Comparison of ENCODE assay signal across 8 cellular contexts in genomic region chr12:120581998-120582397, GRCh38. TPM values are rescaled to one million over a fixed set of nuclear protein-coding genes. Genes with fewer than 3 reads are reported as not detected.
DNase-seq lines count a peak whose midpoint lies in the region; ATAC-seq and TF ChIP-seq lines count a peak whose summit lies in the region.

No MANE protein-coding gene starts in this region.

- ATAC-seq in GM21717 (IDR thresholded peaks at IDR 0.05; ENCODE audit: unreplicated experiment) = no peak
- ATAC-seq in GM18909 (IDR thresholded peaks at IDR 0.05; ENCODE audit: poor library complexity, unreplicated experiment) = no peak

- peaks cover 8% of the 10 kb centered on the region for H3K36me3 ChIP-seq in rectal smooth muscle tissue (ENCODE audit: control insufficient read depth, insufficient read depth, low read length)

- H3K27me3 ChIP-seq in rectal smooth muscle tissue (ENCODE audit: control insufficient read depth, insufficient read depth, low read length) = no peaks in the 10 kb centered on the region

- TF ChIP-seq CTCF in GM12865 (IDR thresholded peaks at IDR 0.05; ENCODE audit: insufficient read depth, low read depth, low read length, missing control alignments) = no peak

- H3K27ac ChIP-seq in epithelial cell of prostate = peak overlapping the region; percentile 49
- no peak overlapping the region for H3K27ac ChIP-seq in rectal smooth muscle tissue (ENCODE audit: low read depth, low read length)

- H3K9ac ChIP-seq in rectal smooth muscle tissue (ENCODE audit: low read length) = no peak overlapping the region

- peak overlapping the region; percentile 69 for H3K4me3 ChIP-seq in GM12865 (ENCODE audit: low read depth, low read length)
- peak overlapping the region; percentile 70 for H3K4me3 ChIP-seq in rectal smooth muscle tissue (ENCODE audit: low read length)

- DNase-seq in GM12865 (ENCODE audit: low read depth) (no peak), RPMI7951 (ENCODE audit: low read depth) (peak; percentile 24), epithelial cell of prostate (ENCODE audit: low read depth, low spot score) (no peak), posterior vena cava (ENCODE audit: low spot score) (no peak), AML-193 (lab: John Stamatoyannopoulos, UW) (no peak)

- peaks cover 3% of the 10 kb centered on the region for H3K4me1 ChIP-seq in rectal smooth muscle tissue (ENCODE audit: control insufficient read depth, insufficient read depth, low read length)

- intact Hi-C loops in posterior vena cava (cut with DNase I) = loop anchor here (5.0 kb wide), 4 partner anchors 65 to 525 kb away; partner anchors contain the start of gene UNC119B (in 1 of the 2)

RNA-seq across cellular contexts. Expression of gene POP5, which starts 0.8 kb away (rescaled TPM):
- 80.9 and 89.1 TPM in 2 replicates for total RNA-seq in RPMI7951 (2014; rRNA removed; shearing (Covaris generic))
- total RNA-seq in posterior vena cava = 10 to 100 TPM; 19.6 to 28.9 TPM

RNA-seq across cellular contexts. Expression of gene RNF10, which starts 47.8 kb away (rescaled TPM):
- total RNA-seq in RPMI7951 (2014; rRNA removed; shearing (Covaris generic)) = 60.8 and 74.8 TPM in 2 replicates
- total RNA-seq in posterior vena cava = 100 to 1,000 TPM; 219 to 226 TPM

RNA-seq across cellular contexts. Expression of gene COQ5, which starts 53.0 kb away (rescaled TPM):
- total RNA-seq in RPMI7951 (2014; rRNA removed; shearing (Covaris generic)) = 32.3 and 34.1 TPM in 2 replicates
- 10 to 100 TPM; 15.7 to 21.5 TPM for total RNA-seq in posterior vena cava

RNA-seq across cellular contexts. Expression of gene CABP1, which starts 58.4 kb away (rescaled TPM):
- 0.10 TPM in 1 of 2 replicates, not detected in the other for total RNA-seq in RPMI7951 (2014; rRNA removed; shearing (Covaris generic))
- total RNA-seq in posterior vena cava = 1 to 10 TPM; 3.3 to 5.5 TPM
